15 cellular contexts compared by ENCODE assay signal in the genomic region with DNA sequence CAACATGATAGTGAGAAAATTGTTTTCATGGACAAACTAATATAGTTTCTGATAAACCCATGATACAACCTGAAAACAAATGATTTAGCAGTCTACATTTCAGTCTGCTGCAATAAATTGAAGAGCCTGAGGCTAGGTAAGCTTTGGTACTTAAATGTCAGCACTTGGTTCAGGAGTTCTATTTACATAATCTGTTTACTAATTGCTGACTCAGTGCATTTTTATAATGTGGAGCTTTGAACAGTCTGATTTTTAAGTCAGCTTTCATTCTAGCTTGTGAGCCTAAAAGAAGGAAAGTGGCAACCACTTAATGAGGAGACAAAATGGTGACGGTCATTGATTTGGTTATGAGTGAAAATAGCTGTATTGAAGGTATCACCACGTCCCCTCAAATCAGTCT.
DNase-seq lines count a peak whose midpoint lies in the region; ATAC-seq and TF ChIP-seq lines count a peak whose summit lies in the region.
"Had no signal": no experiment of that assay in that cellular context is flagged by ENCODE, and none has a peak within 500 bp of the region (broad histone marks: within the 10 kb centered on the region; RNA-seq: fewer than 3 reads in every experiment).

No MANE protein-coding gene starts in this region.

- no peak for TF ChIP-seq CTCF in left lung (IDR thresholded peaks at IDR 0.05)

- H3K27ac ChIP-seq in left lung: no peak overlapping the region
- H3K27ac ChIP-seq: KMS-11, Peyer's patch had no signal

- H3K9me3 ChIP-seq in left lung: no peaks in the 10 kb centered on the region
- H3K9me3 ChIP-seq: Caco-2, Peyer's patch had no signal

- H3K4me1 ChIP-seq in left lung: no peaks in the 10 kb centered on the region
- H3K4me1 ChIP-seq: Caco-2, Peyer's patch had no signal

- no peaks in the 10 kb centered on the region for H3K36me3 ChIP-seq in left lung
- H3K36me3 ChIP-seq: Peyer's patch had no signal

- no peak overlapping the region for H3K4me3 ChIP-seq in left lung
- H3K4me3 ChIP-seq: GM23338, Peyer's patch had no signal

- DNase-seq in NCI-H1417 (lab: John Stamatoyannopoulos, UW) (peak in 2 of 3 experiments; percentile 24 to 78), NCI-H1417 treated with DMSO at 0.1 percent for 48 hours (lab: John Stamatoyannopoulos, UW) (no peak), DMS53 (lab: John Stamatoyannopoulos, UW) (peak; percentile 38), NCI-H748 treated with DMSO at 0.1 percent for 48 hours (lab: John Stamatoyannopoulos, UW) (peak; percentile 63), left lung (no peak), NCI-H2196 (lab: John Stamatoyannopoulos, UW; ENCODE audit: unreplicated experiment) (no peak), NCI-H2171 (lab: John Stamatoyannopoulos, UW) (no peak)
- no peak for DNase-seq in activated effector memory CD4-positive, alpha-beta T cell treated with Interleukin-2 at 50 U/mL for 16 hours
- DNase-seq: Caco-2, DMS79 treated with DMSO at 0.1 percent for 48 hours, NCI-H526, Peyer's patch, Right ventricle myocardium superior had no signal

- ATAC-seq in left lung: peak; percentile 29
- ATAC-seq: GM23338 had no signal

- intact Hi-C loops in left lung (cut with DNase I): no loop called here

- H3K27me3 ChIP-seq in left lung: no peaks in the 10 kb centered on the region
- H3K27me3 ChIP-seq: Peyer's patch had no signal

Comparison
In these comparisons a context has a peak if more than half of its experiments do, and no peak if none do; other contexts are left out.
1. DNase-seq: peak in NCI-H1417 (2 of 3), DMS53 (single experiment) and NCI-H748 treated with DMSO at 0.1 percent for 48 hours (single experiment); none in NCI-H1417 treated with DMSO at 0.1 percent for 48 hours (single experiment), left lung (0 of 2), NCI-H2196 (single experiment), NCI-H2171 (single experiment) and activated effector memory CD4-positive, alpha-beta T cell treated with Interleukin-2 at 50 U/mL for 16 hours (single experiment).